In genomic region chr17:73902416-73903181, GRCh38 we compare ENCODE assay signal across 9 cellular contexts.
DNase-seq lines count a peak whose midpoint lies in the region; ATAC-seq and TF ChIP-seq lines count a peak whose summit lies in the region.
"Had no signal": no experiment of that assay in that cellular context is flagged by ENCODE, and none has a peak within 500 bp of the region (broad histone marks: within the 10 kb centered on the region; RNA-seq: fewer than 3 reads in every experiment).

No MANE protein-coding gene starts in this region.

- in situ Hi-C loops in ACHN (cut with HindIII; ENCODE audit: low pct_ligation_motif_present, low pct_unique_long_range_greater_than_20kb, low sequenced_read_pairs), result no loop called here

- H3K4me2 ChIP-seq in hepatocyte, result peak overlapping the region; percentile 94

- H3K4me1 ChIP-seq in hepatocyte (ENCODE audit: insufficient read depth) (no peaks in the 10 kb centered on the region), suprapubic skin (peaks cover 14% of the 10 kb centered on the region)

- H4K20me1 ChIP-seq in hepatocyte (ENCODE audit: insufficient read depth, poor library complexity, severe bottlenecking), result no peaks in the 10 kb centered on the region

- TF ChIP-seq POLR2A in suprapubic skin (IDR thresholded peaks at IDR 0.05), result no peak

- H3K27ac ChIP-seq in hepatocyte (no peak overlapping the region), suprapubic skin (no peak overlapping the region)

- TF ChIP-seq CTCF in hepatocyte (IDR thresholded peaks at IDR 0.05; ENCODE audit: poor library complexity) (no peak), suprapubic skin (IDR thresholded peaks at IDR 0.05) (no peak)

- H3K9me3 ChIP-seq in hepatocyte (ENCODE audit: low read depth), result no peaks in the 10 kb centered on the region
- H3K9me3 ChIP-seq in suprapubic skin, result no peaks in the 10 kb centered on the region

- ATAC-seq in HG03520 (IDR thresholded peaks at IDR 0.05; ENCODE audit: unreplicated experiment), result no peak

- no peak for TF ChIP-seq EP300 in suprapubic skin (IDR thresholded peaks at IDR 0.05)

- H3K79me2 ChIP-seq in hepatocyte, result no peaks in the 10 kb centered on the region

- H3K4me3 ChIP-seq in hepatocyte (no peak overlapping the region), suprapubic skin (peak overlapping the region; percentile 45)

- H3K27me3 ChIP-seq in hepatocyte, result peaks cover 62% of the 10 kb centered on the region
- H3K27me3 ChIP-seq in suprapubic skin, result peaks cover 77% of the 10 kb centered on the region

- no peaks in the 10 kb centered on the region for H3K9me2 ChIP-seq in hepatocyte (replicated peaks; ENCODE audit: insufficient read depth)

- WGBS in hepatocyte (ENCODE audit: low lambda C conversion rate, missing lambda C conversion rate), result 38% methylated on average over 26 of the region's 26 CpGs
- WGBS in suprapubic skin, result 49% methylated on average over 19 of the region's 26 CpGs

- peak; percentile 55 for DNase-seq in activated CD8-positive, alpha-beta memory T cell treated with anti-CD3 and anti-CD28 coated beads for 24 hours
- DNase-seq in activated CD8-positive, alpha-beta memory T cell treated with anti-CD3 and anti-CD28 coated beads, Interleukin-2, amount 50 U/mL, for 48 hours, result no peak
- DNase-seq in NCI-H510A (lab: John Stamatoyannopoulos, UW) (peak; percentile 59), hepatocyte (ENCODE audit: low spot score) (peak; percentile 29), suprapubic skin (ENCODE audit: low spot score in 2 of 2) (no peak), cerebellar cortex (ENCODE audit: low spot score) (no peak), ACHN (no peak)
- DNase-seq: IMR-90 had no signal

- H3K36me3 ChIP-seq in hepatocyte (replicated peaks; ENCODE audit: insufficient read depth, low read depth), result no peaks in the 10 kb centered on the region
- H3K36me3 ChIP-seq in suprapubic skin, result no peaks in the 10 kb centered on the region

- peak overlapping the region; percentile 79 for H2AFZ ChIP-seq in hepatocyte

Comparison
In these comparisons a context has a peak if more than half of its experiments do, and no peak if none do; other contexts are left out.
1. DNase-seq: peak in activated CD8-positive, alpha-beta memory T cell treated with anti-CD3 and anti-CD28 coated beads for 24 hours (single experiment), NCI-H510A (single experiment) and hepatocyte (single experiment); none in activated CD8-positive, alpha-beta memory T cell treated with anti-CD3 and anti-CD28 coated beads, Interleukin-2, amount 50 U/mL, for 48 hours (single experiment), suprapubic skin (0 of 2), cerebellar cortex (single experiment) and ACHN (single experiment).